ENCODE assay signal across 19 cellular contexts in the genomic region with DNA sequence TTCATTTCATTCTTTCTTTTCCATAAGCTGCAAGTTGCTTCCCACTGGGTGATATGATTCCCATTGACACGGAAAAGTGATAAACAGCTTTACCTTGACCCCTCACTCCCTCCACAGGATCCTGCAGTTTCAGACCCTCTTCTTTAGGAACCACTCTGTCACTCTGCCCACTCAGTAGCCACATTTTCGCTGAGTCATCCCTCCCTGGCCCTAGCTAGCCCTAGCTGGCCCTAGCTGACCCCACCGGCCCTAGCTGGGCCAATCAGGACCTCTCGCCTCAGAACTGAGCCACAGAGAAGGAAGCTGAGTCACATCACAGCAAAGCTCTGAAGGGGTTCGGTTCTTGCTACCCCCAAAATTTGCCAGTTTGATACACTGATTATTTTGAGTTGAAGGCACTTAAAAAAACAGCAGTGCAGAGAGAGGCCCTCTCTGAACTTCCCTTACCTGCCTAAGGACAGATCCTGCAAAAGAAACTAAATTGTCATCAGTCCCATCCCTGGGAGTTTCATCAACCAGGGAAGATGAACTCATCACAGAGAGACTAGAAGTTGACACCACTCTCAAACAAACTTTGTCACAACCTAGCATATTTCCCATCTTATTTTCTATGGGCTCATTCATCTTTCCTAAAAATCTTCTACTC.
DNase-seq lines count a peak whose midpoint lies in the region; ATAC-seq, FAIRE-seq and TF ChIP-seq lines count a peak whose summit lies in the region.
"Had no signal": no experiment of that assay in that cellular context is flagged by ENCODE, and none has a peak within 500 bp of the region (broad histone marks: within the 10 kb centered on the region; RNA-seq: fewer than 3 reads in every experiment).

No MANE protein-coding gene starts in this region.

- TF ChIP-seq EP300 in HepG2 (IDR thresholded peaks at IDR 0.05; ENCODE audit: low read depth in 2 of 2, low read length in 2 of 2) (no peak), HepG2 (CRISPR knock-in tag; IDR thresholded peaks at IDR 0.05; ENCODE audit: borderline replicate concordance) (no peak)

- CTCF ChIA-PET in HepG2 (lab: Yijun Ruan, JAX; ENCODE audit: low intra/inter-chr PET ratio, low total read pairs), result no interaction called here

- H3K27ac ChIP-seq in WERI-Rb-1 (no peak overlapping the region), HepG2 (ENCODE audit: extremely low read length, insufficient read depth, low read length) (no peak overlapping the region), coronary artery (no peak overlapping the region)
- H3K27ac ChIP-seq: lower lobe of right lung, pancreas, SJCRH30 had no signal

- TF ChIP-seq CTCF in WERI-Rb-1 (IDR thresholded peaks at IDR 0.05; ENCODE audit: low read depth, low read length) (no peak), HepG2 (CRISPR knock-in tag; IDR thresholded peaks at IDR 0.05) (no peak), coronary artery (IDR thresholded peaks at IDR 0.05) (no peak)

- in situ Hi-C loops in HepG2 (cut with HindIII; ENCODE audit: extremely low pct_ligation_motif_present, low pct_unique_long_range_greater_than_20kb), result no loop called here

- no peak for TF ChIP-seq RAD21 in HepG2 (CRISPR knock-in tag; IDR thresholded peaks at IDR 0.05)

- peak; percentile 48 for DNase-seq in AG20443 (ENCODE audit: low spot score)
- peak; percentile 53 for DNase-seq in HT1080 (ENCODE audit: low read depth)
- DNase-seq in WERI-Rb-1, result peak; percentile 33
- no peak for DNase-seq in HepG2 (ENCODE audit: low spot score)
- DNase-seq in sciatic nerve (ENCODE audit: low spot score), result no peak
- no peak for DNase-seq in coronary artery (ENCODE audit: low spot score)
- no peak for DNase-seq in NCI-H1436 treated with DMSO at 0.1 percent for 48 hours (lab: John Stamatoyannopoulos, UW)
- no peak for DNase-seq in DMS79 treated with DMSO at 0.1 percent for 48 hours (lab: John Stamatoyannopoulos, UW)
- DNase-seq: activated CD4-positive, CD25-positive, alpha-beta regulatory T cell; activated T-cell treated with anti-CD3 and anti-CD28 coated beads, Interleukin-2, amount 50 U/mL, for 4 hours; anterior cingulate cortex; C1 segment of cervical spinal cord; effector memory CD8-positive, alpha-beta T cell; lower lobe of right lung; NCI-H1105 treated with DMSO at 0.1 percent for 48 hours; pancreas; SJCRH30; stimulated activated CD4-positive, alpha-beta T cell treated with anti-CD3 and anti-CD28 coated beads, Interleukin-1b, Interleukin-23, amount 100 ng/mL, for 48 hours; stimulated activated naive B cell treated with anti-CD40 and anti-IgM and Interleukin-4, amounts not matched to agents 10 μg/mL and 1 μg/mL and 100 μg/mL, for 72 hours had no signal

- H3K4me2 ChIP-seq in HepG2 (ENCODE audit: low read depth, low read length), result no peak overlapping the region

- H3K9ac ChIP-seq in HepG2 (ENCODE audit: insufficient read depth, low read depth, low read length), result no peak overlapping the region

- no peaks in the 10 kb centered on the region for H4K20me1 ChIP-seq in HepG2 (ENCODE audit: insufficient read depth, low read length)

- POLR2A ChIA-PET in HepG2 (lab: Yijun Ruan, JAX), result no interaction called here

- H3K9me3 ChIP-seq in WERI-Rb-1 (ENCODE audit: severe bottlenecking) (no peaks in the 10 kb centered on the region), HepG2 (ENCODE audit: low read length) (no peaks in the 10 kb centered on the region)
- H3K9me3 ChIP-seq: lower lobe of right lung, pancreas, SJCRH30 had no signal

- H3K79me2 ChIP-seq in HepG2 (ENCODE audit: insufficient read depth, low read length), result no peaks in the 10 kb centered on the region

- no TSS peak for BruUV-seq in HepG2 (replicated peaks; lab: Mats Ljungman, UMichigan)

- intact Hi-C loops in HepG2 (cut with micrococcal nuclease; ENCODE audit: unreplicated experiment), result no loop called here
- intact Hi-C loops in sciatic nerve (cut with DNase I), result no loop called here

- FAIRE-seq in HepG2 (lab: Jason Lieb, UNC), result no peak
- FAIRE-seq: pancreas had no signal

- WGBS in HepG2 (ENCODE audit: low lambda C conversion rate), result 28% methylated on average over 5 of the region's 5 CpGs

- H3K4me1 ChIP-seq in HepG2 (ENCODE audit: insufficient read depth, low read length), result no peaks in the 10 kb centered on the region
- H3K4me1 ChIP-seq: lower lobe of right lung, pancreas, SJCRH30 had no signal

- H3K4me3 ChIP-seq in WERI-Rb-1 (ENCODE audit: low read depth, low read length), result no peak overlapping the region
- H3K4me3 ChIP-seq in HepG2 (replicated peaks in 1 of 3; ENCODE audit: insufficient read depth in 1 of 3, low read depth in 2 of 3, low read length in 3 of 3), result no peak overlapping the region
- H3K4me3 ChIP-seq in coronary artery, result no peak overlapping the region
- H3K4me3 ChIP-seq: lower lobe of right lung, pancreas, SJCRH30 had no signal

- H2AFZ ChIP-seq in HepG2 (ENCODE audit: low read length), result no peak overlapping the region

- no peaks in the 10 kb centered on the region for H3K27me3 ChIP-seq in WERI-Rb-1 (ENCODE audit: insufficient read depth, low read depth, severe bottlenecking)
- H3K27me3 ChIP-seq in HepG2 (ENCODE audit: control insufficient read depth in 1 of 2, insufficient read depth in 2 of 2, low read length in 2 of 2), result no peaks in the 10 kb centered on the region; a peak in 1 of 5 replicates
- H3K27me3 ChIP-seq: pancreas, SJCRH30 had no signal

- H3K36me3 ChIP-seq in WERI-Rb-1 (no peaks in the 10 kb centered on the region), HepG2 (replicated peaks in 1 of 2; ENCODE audit: control insufficient read depth in 1 of 2, insufficient read depth in 2 of 2, low read length in 2 of 2) (no peaks in the 10 kb centered on the region)
- H3K36me3 ChIP-seq: lower lobe of right lung, pancreas, SJCRH30 had no signal

- ATAC-seq in HepG2, result peak; percentile 38; the same call in 1 of the 3 replicates
- no peak for ATAC-seq in sciatic nerve
- ATAC-seq: activated T-cell treated with anti-CD3 and anti-CD28 coated beads, Interleukin-2, amount 50 U/mL, for 4 hours; effector memory CD8-positive, alpha-beta T cell; lower lobe of right lung; stimulated activated naive B cell treated with anti-CD40 and anti-IgM and Interleukin-4, amounts not matched to agents 10 μg/mL and 1 μg/mL and 100 μg/mL, for 72 hours had no signal

- TF ChIP-seq POLR2A in HepG2 (IDR thresholded peaks at IDR 0.05; ENCODE audit: insufficient read depth in 1 of 2, low read depth in 2 of 2, low read length in 2 of 2), result no peak

TF ChIP-seq in HepG2, 621 proteins besides CTCF, POLR2A, EP300 and RAD21 (continues in another document):
- TF ChIP-seq NAIF1 (CRISPR knock-in tag; IDR thresholded peaks at IDR 0.05; ENCODE audit: borderline replicate concordance), result no peak
- no peak for TF ChIP-seq HOXA3 (CRISPR knock-in tag; IDR thresholded peaks at IDR 0.05)
- TF ChIP-seq, protein P1, sequence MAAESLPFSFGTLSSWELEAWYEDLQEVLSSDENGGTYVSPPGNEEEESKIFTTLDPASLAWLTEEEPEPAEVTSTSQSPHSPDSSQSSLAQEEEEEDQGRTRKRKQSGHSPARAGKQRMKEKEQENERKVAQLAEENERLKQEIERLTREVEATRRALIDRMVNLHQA (CRISPR knock-in tag; IDR thresholded peaks at IDR 0.05), result no peak
- no peak for TF ChIP-seq SMC3 (IDR thresholded peaks at IDR 0.05; ENCODE audit: low read length)
- TF ChIP-seq MAFK (conservative IDR thresholded peaks at IDR 0.05 in 1 of 2, IDR thresholded peaks at IDR 0.05 in 1 of 2; ENCODE audit: low read length in 2 of 2), result peak; percentile 81 to 89
- TF ChIP-seq NFE2L2 (IDR thresholded peaks at IDR 0.05; ENCODE audit: low read length), result peak; percentile 95
- no peak for TF ChIP-seq TCF7 (IDR thresholded peaks at IDR 0.05; ENCODE audit: low read depth)
- TF ChIP-seq ZNF230 (CRISPR knock-in tag; IDR thresholded peaks at IDR 0.05), result no peak
- no peak for TF ChIP-seq ZNF337 (CRISPR knock-in tag; IDR thresholded peaks at IDR 0.05; ENCODE audit: borderline replicate concordance, low read depth)
- TF ChIP-seq, protein P2, sequence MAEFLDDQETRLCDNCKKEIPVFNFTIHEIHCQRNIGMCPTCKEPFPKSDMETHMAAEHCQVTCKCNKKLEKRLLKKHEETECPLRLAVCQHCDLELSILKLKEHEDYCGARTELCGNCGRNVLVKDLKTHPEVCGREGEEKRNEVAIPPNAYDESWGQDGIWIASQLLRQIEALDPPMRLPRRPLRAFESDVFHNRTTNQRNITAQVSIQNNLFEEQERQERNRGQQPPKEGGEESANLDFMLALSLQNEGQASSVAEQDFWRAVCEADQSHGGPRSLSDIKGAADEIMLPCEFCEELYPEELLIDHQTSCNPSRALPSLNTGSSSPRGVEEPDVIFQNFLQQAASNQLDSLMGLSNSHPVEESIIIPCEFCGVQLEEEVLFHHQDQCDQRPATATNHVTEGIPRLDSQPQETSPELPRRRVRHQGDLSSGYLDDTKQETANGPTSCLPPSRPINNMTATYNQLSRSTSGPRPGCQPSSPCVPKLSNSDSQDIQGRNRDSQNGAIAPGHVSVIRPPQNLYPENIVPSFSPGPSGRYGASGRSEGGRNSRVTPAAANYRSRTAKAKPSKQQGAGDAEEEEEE (CRISPR knock-in tag; IDR thresholded peaks at IDR 0.05; ENCODE audit: borderline replicate concordance), result no peak
- no peak for TF ChIP-seq IRF2 (CRISPR knock-in tag; IDR thresholded peaks at IDR 0.05)
- TF ChIP-seq, protein P3, sequence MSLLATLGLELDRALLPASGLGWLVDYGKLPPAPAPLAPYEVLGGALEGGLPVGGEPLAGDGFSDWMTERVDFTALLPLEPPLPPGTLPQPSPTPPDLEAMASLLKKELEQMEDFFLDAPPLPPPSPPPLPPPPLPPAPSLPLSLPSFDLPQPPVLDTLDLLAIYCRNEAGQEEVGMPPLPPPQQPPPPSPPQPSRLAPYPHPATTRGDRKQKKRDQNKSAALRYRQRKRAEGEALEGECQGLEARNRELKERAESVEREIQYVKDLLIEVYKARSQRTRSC (CRISPR knock-in tag; IDR thresholded peaks at IDR 0.05; ENCODE audit: low read depth), result no peak
- no peak for TF ChIP-seq SMAD1 (CRISPR knock-in tag; IDR thresholded peaks at IDR 0.05; ENCODE audit: borderline replicate concordance, low read depth)
- no peak for TF ChIP-seq ZNF292 (CRISPR knock-in tag; IDR thresholded peaks at IDR 0.05; ENCODE audit: borderline replicate concordance, low read depth)
- TF ChIP-seq RXRB (CRISPR knock-in tag; IDR thresholded peaks at IDR 0.05; ENCODE audit: borderline replicate concordance), result 0 out of 2 replicates have a peak, but pooled peaks have one; percentile 44
- TF ChIP-seq, protein P4, sequence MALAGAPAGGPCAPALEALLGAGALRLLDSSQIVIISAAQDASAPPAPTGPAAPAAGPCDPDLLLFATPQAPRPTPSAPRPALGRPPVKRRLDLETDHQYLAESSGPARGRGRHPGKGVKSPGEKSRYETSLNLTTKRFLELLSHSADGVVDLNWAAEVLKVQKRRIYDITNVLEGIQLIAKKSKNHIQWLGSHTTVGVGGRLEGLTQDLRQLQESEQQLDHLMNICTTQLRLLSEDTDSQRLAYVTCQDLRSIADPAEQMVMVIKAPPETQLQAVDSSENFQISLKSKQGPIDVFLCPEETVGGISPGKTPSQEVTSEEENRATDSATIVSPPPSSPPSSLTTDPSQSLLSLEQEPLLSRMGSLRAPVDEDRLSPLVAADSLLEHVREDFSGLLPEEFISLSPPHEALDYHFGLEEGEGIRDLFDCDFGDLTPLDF (CRISPR knock-in tag; IDR thresholded peaks at IDR 0.05), result no peak
- TF ChIP-seq ZNF746 (CRISPR knock-in tag; IDR thresholded peaks at IDR 0.05), result no peak

Comparison
In these comparisons a context has a peak if more than half of its experiments do, and no peak if none do; other contexts are left out.
1. DNase-seq: peak in AG20443 (single experiment), HT1080 (single experiment) and WERI-Rb-1 (single experiment); none in HepG2 (single experiment), sciatic nerve (single experiment), coronary artery (single experiment), NCI-H1436 treated with DMSO at 0.1 percent for 48 hours (single experiment) and DMS79 treated with DMSO at 0.1 percent for 48 hours (single experiment).